8 cellular contexts compared by ENCODE assay signal in genomic region chr17:27631409-27631755, GRCh38. TPM values are rescaled to one million over a fixed set of nuclear protein-coding genes. Genes with fewer than 3 reads are reported as not detected.
DNase-seq lines count a peak whose midpoint lies in the region; ATAC-seq and TF ChIP-seq lines count a peak whose summit lies in the region.

No MANE protein-coding gene starts in this region.

- H2AFZ ChIP-seq in PC-9 (no peak overlapping the region), osteoblast (ENCODE audit: low read length) (no peak overlapping the region)

- no peak overlapping the region for H3K27ac Mint-ChIP-seq in progenitor cell of endocrine pancreas

- H3K27ac ChIP-seq in PC-9 = no peak overlapping the region
- peak overlapping the region in 3 of 4 donors; percentile 15 to 64 (median 25) for H3K27ac ChIP-seq in gastroesophageal sphincter
- peak overlapping the region; percentile 75 for H3K27ac ChIP-seq in upper lobe of right lung
- H3K27ac ChIP-seq in osteoblast (ENCODE audit: low read depth, low read length) = no peak overlapping the region

- no peaks in the 10 kb centered on the region for H3K36me3 Mint-ChIP-seq in progenitor cell of endocrine pancreas (ENCODE audit: insufficient read depth)

- CTCF ChIA-PET in PC-9 (lab: Charles Lee) = no interaction called here

- no peaks in the 10 kb centered on the region for H3K27me3 ChIP-seq in PC-9 (ENCODE audit: insufficient read depth, low read depth)
- no peaks in the 10 kb centered on the region for H3K27me3 ChIP-seq in gastroesophageal sphincter
- no peaks in the 10 kb centered on the region for H3K27me3 ChIP-seq in upper lobe of right lung
- H3K27me3 ChIP-seq in osteoblast (ENCODE audit: insufficient read depth, low read length) = no peaks in the 10 kb centered on the region

- no peaks in the 10 kb centered on the region for H3K27me3 Mint-ChIP-seq in progenitor cell of endocrine pancreas

- peak; percentile 32 for DNase-seq in GDM1 (lab: John Stamatoyannopoulos, UW)
- no peak for DNase-seq in PC-9
- no peak for DNase-seq in upper lobe of right lung
- DNase-seq in progenitor cell of endocrine pancreas (ENCODE audit: low spot score, unreplicated experiment) = no peak
- no peak for DNase-seq in osteoblast (ENCODE audit: insufficient read length, low spot score, missing footprints)
- no peak for DNase-seq in amniotic stem cell (lab: John Stamatoyannopoulos, UW)

- intact Hi-C loops in PC-9 (cut with micrococcal nuclease; ENCODE audit: unreplicated experiment) = no loop called here
- intact Hi-C loops in upper lobe of right lung (cut with DNase I) = no loop called here

- ATAC-seq in GM21576 (IDR thresholded peaks at IDR 0.05; ENCODE audit: unreplicated experiment) (peak; percentile 36), gastroesophageal sphincter (no peak), upper lobe of right lung (peak; percentile 48)

- H4K20me1 ChIP-seq in PC-9 (ENCODE audit: insufficient read depth) (no peaks in the 10 kb centered on the region), osteoblast (ENCODE audit: insufficient read depth, low read length) (no peaks in the 10 kb centered on the region)

- WGBS in gastroesophageal sphincter (ENCODE audit: low coverage in 1 of 2), 2 donors = 67% methylated on average over 5 of the region's 6 CpGs; no CpG with 5 or more reads in 1 of the 2 donors

- H3K4me1 ChIP-seq in PC-9 (replicated peaks; ENCODE audit: insufficient read depth) = no peaks in the 10 kb centered on the region
- peaks cover 0 to 29% (median 15%) of the 10 kb centered on the region in 3 donors for H3K4me1 ChIP-seq in gastroesophageal sphincter
- peaks cover 28% of the 10 kb centered on the region for H3K4me1 ChIP-seq in upper lobe of right lung
- H3K4me1 ChIP-seq in osteoblast (ENCODE audit: insufficient read depth, low read length) = peaks cover 4% of the 10 kb centered on the region

- H3K4me1 Mint-ChIP-seq in progenitor cell of endocrine pancreas (ENCODE audit: low read depth) = peaks cover 6% of the 10 kb centered on the region

- no peaks in the 10 kb centered on the region for H3K9me3 Mint-ChIP-seq in progenitor cell of endocrine pancreas (ENCODE audit: low read depth)

- no peak overlapping the region for H3K4me3 Mint-ChIP-seq in progenitor cell of endocrine pancreas (ENCODE audit: low read depth)

- TF ChIP-seq CTCF in PC-9 (conservative IDR thresholded peaks at IDR 0.05) (no peak), gastroesophageal sphincter (IDR thresholded peaks at IDR 0.05) (no peak), upper lobe of right lung (IDR thresholded peaks at IDR 0.05) (no peak), progenitor cell of endocrine pancreas (IDR thresholded peaks at IDR 0.05; ENCODE audit: unreplicated experiment) (no peak), osteoblast (IDR thresholded peaks at IDR 0.05; ENCODE audit: extremely low read depth, low read depth, low read length) (no peak)

- H3F3A ChIP-seq in PC-9 (ENCODE audit: insufficient read depth, low read depth) = peaks cover 3% of the 10 kb centered on the region; the same call in 1 of the 2 replicates

- TF ChIP-seq EP300 in gastroesophageal sphincter (IDR thresholded peaks at IDR 0.05) = no peak

- H3K4me2 ChIP-seq in PC-9 = no peak overlapping the region
- H3K4me2 ChIP-seq in osteoblast (ENCODE audit: insufficient read depth, low read length) = no peak overlapping the region

- H3K9me2 ChIP-seq in PC-9 (ENCODE audit: insufficient read depth) = no peaks in the 10 kb centered on the region

- TSS peak; percentile 23 for BruUV-seq in PC-9 (replicated peaks; lab: Mats Ljungman, UMichigan)

- TF ChIP-seq POLR2A in gastroesophageal sphincter (IDR thresholded peaks at IDR 0.05) = no peak

- POLR2A ChIA-PET in PC-9 (lab: Charles Lee; ENCODE audit: unreplicated experiment) = no interaction called here

- H3K79me2 ChIP-seq in PC-9 (ENCODE audit: low read depth) (no peaks in the 10 kb centered on the region), osteoblast (ENCODE audit: insufficient read depth, low read length) (no peaks in the 10 kb centered on the region)

- H3K9me3 ChIP-seq in PC-9 (ENCODE audit: insufficient read depth, low read depth) (no peaks in the 10 kb centered on the region), gastroesophageal sphincter (no peaks in the 10 kb centered on the region), upper lobe of right lung (no peaks in the 10 kb centered on the region), osteoblast (ENCODE audit: low read depth, low read length) (no peaks in the 10 kb centered on the region)

- H3K4me3 ChIP-seq in PC-9 (no peak overlapping the region), gastroesophageal sphincter (peak overlapping the region; percentile 17 to 43), upper lobe of right lung (peak overlapping the region; percentile 54), osteoblast (ENCODE audit: insufficient read depth, low read length) (no peak overlapping the region)

- H3K36me3 ChIP-seq in PC-9 (ENCODE audit: low read depth) = no peaks in the 10 kb centered on the region
- peaks cover 0 to 15% of the 10 kb centered on the region in 2 donors for H3K36me3 ChIP-seq in gastroesophageal sphincter
- no peaks in the 10 kb centered on the region for H3K36me3 ChIP-seq in upper lobe of right lung
- H3K36me3 ChIP-seq in osteoblast (ENCODE audit: insufficient read depth, low read length) = no peaks in the 10 kb centered on the region

RNA-seq across cellular contexts. Expression of gene LGALS9, which starts 0.4 kb away (rescaled TPM):
- 11.2 and 14.5 TPM in 2 replicates for total RNA-seq in PC-9 (2021)
- total RNA-seq in gastroesophageal sphincter = 10 to 100 TPM in 3 of 4 donors, 1 to 10 TPM in 1; 8.7 to 62.0 (median 27.2) TPM
- total RNA-seq in upper lobe of right lung = 185 TPM
- total RNA-seq in progenitor cell of endocrine pancreas = 2.1 and 3.1 TPM in 2 replicates
- 1.4 and 4.7 TPM in 2 replicates for total RNA-seq in osteoblast

Comparison
In these comparisons a context has a peak if more than half of its experiments do, and no peak if none do; other contexts are left out.
1. H3K27ac ChIP-seq: peak in gastroesophageal sphincter (3 of 4) and upper lobe of right lung (single experiment); none in PC-9 (single experiment) and osteoblast (single experiment).
2. H3K4me3 ChIP-seq: peak in gastroesophageal sphincter (2 of 2) and upper lobe of right lung (single experiment); none in PC-9 (single experiment) and osteoblast (single experiment).